ENCODE assay signal across 29 cellular contexts in the genomic region with DNA sequence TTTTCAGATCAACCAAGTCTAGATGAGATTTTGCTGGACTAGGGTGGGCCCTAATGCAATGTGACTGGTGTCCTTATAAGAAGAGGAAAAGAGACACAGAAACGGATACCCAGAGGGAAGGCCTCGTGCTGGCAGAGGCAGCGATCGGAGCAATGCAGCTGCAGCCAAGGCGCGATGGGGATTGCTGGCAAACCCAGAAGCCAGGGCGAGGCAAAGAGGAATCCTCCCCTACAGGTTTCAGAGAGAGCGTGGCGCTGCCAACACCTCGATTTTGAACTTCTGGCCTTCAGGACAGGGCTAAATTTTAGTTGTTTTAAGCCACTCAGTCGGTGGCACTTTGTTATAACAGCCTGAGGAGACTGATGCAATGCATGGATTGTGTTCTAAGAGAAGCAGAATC.
DNase-seq lines count a peak whose midpoint lies in the region; ATAC-seq and TF ChIP-seq lines count a peak whose summit lies in the region.
"Had no signal": no experiment of that assay in that cellular context is flagged by ENCODE, and none has a peak within 500 bp of the region (broad histone marks: within the 10 kb centered on the region; RNA-seq: fewer than 3 reads in every experiment).

No MANE protein-coding gene starts in this region.

- H3K27ac ChIP-seq in mammary epithelial cell (ENCODE audit: insufficient read depth, low read depth, low read length) (no peak overlapping the region), heart left ventricle (peak overlapping the region in 6 of 12 donors; percentile 14 to 75 (median 62)), upper lobe of right lung (no peak overlapping the region), ovary (no peak overlapping the region)
- H3K27ac ChIP-seq: dorsolateral prefrontal cortex, testis, vagina had no signal

- H3K4me1 ChIP-seq in mammary epithelial cell (ENCODE audit: insufficient read depth, low read length), result peaks cover 19% of the 10 kb centered on the region
- peaks cover 0 to 53% (median 22%) of the 10 kb centered on the region in 12 donors for H3K4me1 ChIP-seq in heart left ventricle
- H3K4me1 ChIP-seq in upper lobe of right lung, result no peaks in the 10 kb centered on the region
- peaks cover 10% of the 10 kb centered on the region for H3K4me1 ChIP-seq in ovary (ENCODE audit: insufficient read depth)
- H3K4me1 ChIP-seq: HAP-1 had no signal

- H3K9me3 ChIP-seq in mammary epithelial cell (replicated peaks; ENCODE audit: insufficient read depth, low read length) (no peaks in the 10 kb centered on the region), heart left ventricle (no peaks in the 10 kb centered on the region), upper lobe of right lung (no peaks in the 10 kb centered on the region), ovary (no peaks in the 10 kb centered on the region)
- H3K9me3 ChIP-seq: BE2C, HAP-1, testis, vagina had no signal

- peak overlapping the region; percentile 16 for H3K4me2 ChIP-seq in mammary epithelial cell (ENCODE audit: insufficient read depth, low read depth, low read length)

- TF ChIP-seq EP300 in ovary (IDR thresholded peaks at IDR 0.05), result no peak

- in situ Hi-C loops in mammary epithelial cell (cut with MboI; ENCODE audit: low sequenced_read_pairs in 2 of 2), result no loop called here

- H4K20me1 ChIP-seq in mammary epithelial cell (ENCODE audit: insufficient read depth, low read length), result no peaks in the 10 kb centered on the region

- intact Hi-C loops in mammary epithelial cell (cut with micrococcal nuclease) (no loop called here), heart left ventricle (cut with DNase I) (no loop called here), upper lobe of right lung (cut with DNase I) (no loop called here), ovary (cut with DNase I) (no loop called here)

- dilution Hi-C loops in mammary epithelial cell (cut with HindIII; ENCODE audit: low sequenced_read_pairs), result no loop called here

- BruUV-seq in mammary epithelial cell (replicated peaks; lab: Mats Ljungman, UMichigan), result no TSS peak

- H3K4me3 ChIP-seq in mammary epithelial cell (replicated peaks in 1 of 3; ENCODE audit: insufficient read depth in 1 of 3, low read depth in 2 of 3, low read length in 3 of 3) (no peak overlapping the region), heart left ventricle (no peak overlapping the region), upper lobe of right lung (no peak overlapping the region), ovary (no peak overlapping the region)
- H3K4me3 ChIP-seq: dorsolateral prefrontal cortex, HAP-1, skin epidermis, testis, vagina had no signal

- peak overlapping the region; percentile 79 for H2AFZ ChIP-seq in mammary epithelial cell (ENCODE audit: low read depth, low read length)

- no peak for TF ChIP-seq CTCF in mammary epithelial cell (conservative IDR thresholded peaks at IDR 0.05 in 1 of 2, IDR thresholded peaks at IDR 0.05 in 1 of 2; ENCODE audit: extremely low read depth in 1 of 2, insufficient read depth in 1 of 2, low read depth in 1 of 2, low read length in 2 of 2)
- TF ChIP-seq CTCF in heart left ventricle (IDR thresholded peaks at IDR 0.05), result no peak
- TF ChIP-seq CTCF in upper lobe of right lung (IDR thresholded peaks at IDR 0.05), result no peak
- no peak for TF ChIP-seq CTCF in ovary (IDR thresholded peaks at IDR 0.05)

- H3K27me3 ChIP-seq in mammary epithelial cell (ENCODE audit: insufficient read depth, low read length), result no peaks in the 10 kb centered on the region
- H3K27me3 ChIP-seq in heart left ventricle, result no peaks in the 10 kb centered on the region
- H3K27me3 ChIP-seq in upper lobe of right lung, result no peaks in the 10 kb centered on the region
- H3K27me3 ChIP-seq in ovary, result no peaks in the 10 kb centered on the region
- H3K27me3 ChIP-seq: BE2C, dorsolateral prefrontal cortex, testis, vagina had no signal

- no peaks in the 10 kb centered on the region for H3K79me2 ChIP-seq in mammary epithelial cell (ENCODE audit: insufficient read depth, low read length)

- no peak overlapping the region for H3K9ac ChIP-seq in mammary epithelial cell (ENCODE audit: insufficient read depth, low read length)

- ATAC-seq in heart left ventricle (peak in 2 of 4 donors; percentile 27 to 42), upper lobe of right lung (peak; percentile 60)
- ATAC-seq: activated CD8-positive, alpha-beta T cell treated with anti-CD3 and anti-CD28 coated beads for 36 hours; naive thymus-derived CD8-positive, alpha-beta T cell had no signal

- no peak for DNase-seq in mammary epithelial cell
- peak in 3 of 5 donors; percentile 50 to 59 (median 58) for DNase-seq in heart left ventricle
- DNase-seq in mesenteric fat pad (ENCODE audit: low spot score), result peak; percentile 71
- DNase-seq in upper lobe of right lung, result no peak
- DNase-seq in ovary, result no peak
- DNase-seq in EL, result no peak
- no peak for DNase-seq in activated CD4-positive, alpha-beta T cell treated with anti-CD3 and anti-CD28 coated beads for 4 hours
- DNase-seq: activated CD4-positive, alpha-beta T cell treated with anti-CD3 and anti-CD28 coated beads for 1 hour; activated CD8-positive, alpha-beta memory T cell treated with anti-CD3 and anti-CD28 coated beads, Interleukin-2, amount 50 U/mL, for 48 hours; activated CD8-positive, alpha-beta T cell treated with anti-CD3 and anti-CD28 coated beads for 36 hours; amniotic stem cell; BE2C; DMS153; hypothalamus; immature natural killer cell; Karpas-422; naive thymus-derived CD8-positive, alpha-beta T cell; NCI-H1436; NCI-H2081 treated with DMSO at 0.1 percent for 48 hours; NCI-H226; NCI-H526 treated with DMSO at 0.1 percent for 48 hours; occipital lobe; SHP77; stimulated activated naive CD4-positive, alpha-beta T cell; testis had no signal

- H3K36me3 ChIP-seq in mammary epithelial cell (ENCODE audit: insufficient read depth, low read length) (no peaks in the 10 kb centered on the region), heart left ventricle (peaks cover 0 to 10% (median 0%) of the 10 kb centered on the region in 9 donors), upper lobe of right lung (peaks cover 5% of the 10 kb centered on the region), ovary (no peaks in the 10 kb centered on the region)
- H3K36me3 ChIP-seq: BE2C, HAP-1, vagina had no signal

- CTCF ChIA-PET in mammary epithelial cell (lab: Charles Lee; ENCODE audit: low non-redundant PET), result no interaction called here

- no peak for TF ChIP-seq POLR2A in heart left ventricle (IDR thresholded peaks at IDR 0.05)
- TF ChIP-seq POLR2A in ovary (IDR thresholded peaks at IDR 0.05), result no peak

- whole genome bisulfite sequencing in mammary epithelial cell (ENCODE audit: low coverage, missing lambda C conversion rate), result 36% methylated on average over 7 of the region's 11 CpGs
- 63 to 79% (median 65%) methylated on average over 11 of the region's 11 CpGs for WGBS in heart left ventricle, 4 donors
- 90 to 92% (median 91%) methylated on average over 11 of the region's 11 CpGs for WGBS in ovary, 3 donors

Comparison
In these comparisons a context has a peak if more than half of its experiments do, and no peak if none do; other contexts are left out.
1. DNase-seq: peak in heart left ventricle (3 of 5) and mesenteric fat pad (single experiment); none in mammary epithelial cell (single experiment), upper lobe of right lung (single experiment), ovary (0 of 5), EL (single experiment) and activated CD4-positive, alpha-beta T cell treated with anti-CD3 and anti-CD28 coated beads for 4 hours (0 of 2).